In the genomic region with DNA sequence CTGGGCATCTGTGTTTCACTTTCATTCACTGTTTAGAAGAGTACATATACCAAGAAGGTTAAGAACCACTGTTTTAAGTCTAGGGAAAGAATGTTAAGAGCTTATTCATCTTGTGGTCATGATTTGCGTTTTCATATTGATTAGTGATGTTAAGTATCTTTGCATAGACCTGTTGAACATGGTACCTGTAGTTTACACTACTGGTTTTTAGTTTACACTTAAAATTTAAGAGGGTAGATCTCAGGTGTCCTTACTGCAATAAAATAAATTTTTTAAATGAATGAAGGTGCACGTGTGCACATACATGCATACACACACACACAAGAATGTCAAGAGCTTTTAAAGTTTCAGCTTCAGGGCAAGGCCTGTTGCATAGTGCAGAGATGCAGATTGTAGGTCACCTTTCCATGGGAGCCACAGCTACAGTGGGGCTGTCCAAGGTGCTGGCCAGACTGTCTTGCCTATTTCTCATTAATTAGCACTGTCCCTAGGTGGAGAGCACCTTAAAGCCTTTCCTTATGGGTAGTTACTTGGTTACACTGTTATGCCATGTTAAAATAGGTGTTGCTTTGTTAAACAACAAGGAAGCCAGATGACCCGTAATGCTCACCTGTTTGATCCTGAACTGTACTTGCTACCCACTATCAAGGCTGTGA, we compare ENCODE assay signal across 17 cellular contexts.
DNase-seq lines count a peak whose midpoint lies in the region; ATAC-seq, FAIRE-seq and TF ChIP-seq lines count a peak whose summit lies in the region.
"Had no signal": no experiment of that assay in that cellular context is flagged by ENCODE, and none has a peak within 500 bp of the region (broad histone marks: within the 10 kb centered on the region; RNA-seq: fewer than 3 reads in every experiment).

No MANE protein-coding gene starts in this region.

- H3K4me3 Mint-ChIP-seq in activated naive CD8-positive, alpha-beta T cell treated with anti-CD3 and anti-CD28 coated beads, Interleukin-2, amount 50 U/mL, for 24 hours = no peak overlapping the region
- H3K4me3 Mint-ChIP-seq: neural crest cell had no signal

- H3K9me3 ChIP-seq in DND-41 (ENCODE audit: insufficient read depth, low read length, severe bottlenecking) (no peaks in the 10 kb centered on the region), GM12878 (replicated peaks; ENCODE audit: control insufficient read depth, insufficient read depth, low read length) (no peaks in the 10 kb centered on the region)
- H3K9me3 ChIP-seq in effector memory CD4-positive, alpha-beta T cell (ENCODE audit: control insufficient read depth, low read length) = no peaks in the 10 kb centered on the region
- H3K9me3 ChIP-seq: gastrocnemius medialis, HAP-1, SJSA1 had no signal

- H4K20me1 ChIP-seq in DND-41 (ENCODE audit: insufficient read depth, low read length) = no peaks in the 10 kb centered on the region
- no peaks in the 10 kb centered on the region for H4K20me1 ChIP-seq in GM12878 (ENCODE audit: control insufficient read depth, insufficient read depth)

- RAD21 ChIA-PET in GM12878 (lab: Charles Lee; ENCODE audit: unreplicated experiment) = interaction anchor here (1.0 kb wide), 1 partner anchor 40 kb away, joined by 3 read pairs; no protein-coding TSS in a partner anchor

- WGBS in GM12878 (ENCODE audit: insufficient coverage, insufficient replicate concordance, low lambda C conversion rate, missing lambda C conversion rate) = 28% methylated on average over 3 of the region's 3 CpGs

- H2AFZ ChIP-seq in DND-41 (ENCODE audit: low read depth, low read length) (no peak overlapping the region), GM12878 (ENCODE audit: control insufficient read depth, low read depth, low read length) (no peak overlapping the region)

- H3K36me3 ChIP-seq in DND-41 (ENCODE audit: insufficient read depth, low read length) (no peaks in the 10 kb centered on the region), GM12878 (ENCODE audit: control insufficient read depth in 2 of 2, insufficient read depth in 2 of 2, low read length in 1 of 2) (no peaks in the 10 kb centered on the region), kidney epithelial cell (ENCODE audit: control insufficient read depth, insufficient read depth, low read length) (no peaks in the 10 kb centered on the region)
- H3K36me3 ChIP-seq in effector memory CD4-positive, alpha-beta T cell (ENCODE audit: control insufficient read depth, insufficient read depth, low read length) = no peaks in the 10 kb centered on the region
- H3K36me3 ChIP-seq: gastrocnemius medialis, HAP-1, SJSA1 had no signal

- H3K27ac ChIP-seq in DND-41 (ENCODE audit: low read length) = no peak overlapping the region
- H3K27ac ChIP-seq in GM12878 (ENCODE audit: control insufficient read depth, insufficient read depth) = no peak overlapping the region
- H3K27ac ChIP-seq in effector memory CD4-positive, alpha-beta T cell (ENCODE audit: insufficient read depth, low read length, poor library complexity, severe bottlenecking) = no peak overlapping the region
- H3K27ac ChIP-seq: gastrocnemius medialis, SJSA1, VCaP had no signal

- intact Hi-C loops in GM12878 (cut with micrococcal nuclease; ENCODE audit: unreplicated experiment) = no loop called here

- no peak overlapping the region for H3K9ac ChIP-seq in DND-41 (ENCODE audit: low read depth, low read length)
- H3K9ac ChIP-seq in GM12878 (ENCODE audit: control insufficient read depth, insufficient read depth, low read length) = no peak overlapping the region

- ATAC-seq in DND-41 (ENCODE audit: insufficient read depth, low read depth) = peak; percentile 54; the same call in 2 of the 3 replicates
- peak; percentile 58; the same call in 2 of the 3 replicates for ATAC-seq in GM12878
- no peak for ATAC-seq in activated naive CD8-positive, alpha-beta T cell treated with anti-CD3 and anti-CD28 coated beads, Interleukin-2, amount 50 U/mL, for 24 hours
- ATAC-seq: gastrocnemius medialis had no signal

- no TSS peak for BruUV-seq in GM12878 (replicated peaks; lab: Mats Ljungman, UMichigan)

- no peaks in the 10 kb centered on the region for H3K36me3 Mint-ChIP-seq in activated naive CD8-positive, alpha-beta T cell treated with anti-CD3 and anti-CD28 coated beads, Interleukin-2, amount 50 U/mL, for 24 hours (ENCODE audit: low read depth)

- DNase-seq in DND-41 = peak; percentile 24
- DNase-seq in Jurkat, Clone E6-1 (ENCODE audit: low read depth, low spot score) = peak; percentile 2
- no peak for DNase-seq in GM12878 (ENCODE audit: low read depth, low spot score)
- peak; percentile 7 for DNase-seq in kidney epithelial cell (ENCODE audit: low read depth)
- DNase-seq in effector memory CD4-positive, alpha-beta T cell = no peak
- DNase-seq in activated CD4-positive, alpha-beta T cell treated with anti-CD3 and anti-CD28 coated beads, Interleukin-2, amount 50 U/mL, for 1 hour = no peak
- no peak for DNase-seq in activated naive CD8-positive, alpha-beta T cell treated with anti-CD3 and anti-CD28 coated beads, Interleukin-2, amount 50 U/mL, for 24 hours
- DNase-seq in NCI-H1105 (lab: John Stamatoyannopoulos, UW) = no peak
- DNase-seq: activated CD8-positive, alpha-beta memory T cell treated with anti-CD3 and anti-CD28 coated beads, Interleukin-2, amount 50 U/mL, for 48 hours; dermis blood vessel endothelial cell; gastrocnemius medialis; NCI-H1417 treated with DMSO at 0.1 percent for 48 hours; NCI-H524 had no signal

- no peak for TF ChIP-seq EP300 in GM12878 (IDR thresholded peaks at IDR 0.05; ENCODE audit: borderline replicate concordance in 1 of 2, control insufficient read depth in 1 of 2, low read depth in 2 of 2, low read length in 2 of 2)

- no peaks in the 10 kb centered on the region for H3K4me1 ChIP-seq in DND-41 (ENCODE audit: insufficient read depth, low read length)
- no peaks in the 10 kb centered on the region for H3K4me1 ChIP-seq in GM12878 (ENCODE audit: control insufficient read depth, insufficient read depth, low read length)
- H3K4me1 ChIP-seq in effector memory CD4-positive, alpha-beta T cell (ENCODE audit: control insufficient read depth, insufficient read depth, low read length, poor library complexity, severe bottlenecking) = no peaks in the 10 kb centered on the region
- H3K4me1 ChIP-seq: gastrocnemius medialis, HAP-1, SJSA1 had no signal

- no peak for TF ChIP-seq RAD21 in GM12878 (IDR thresholded peaks at IDR 0.05; ENCODE audit: insufficient read depth, low read depth, low read length)

- H3K79me2 ChIP-seq in DND-41 (ENCODE audit: insufficient read depth, low read length) (no peaks in the 10 kb centered on the region), GM12878 (ENCODE audit: control insufficient read depth, insufficient read depth, low read length) (no peaks in the 10 kb centered on the region)

- no peak for FAIRE-seq in GM12878 (lab: Jason Lieb, UNC)

- CTCF ChIA-PET in GM12878 (lab: Yijun Ruan, JAX) = interaction anchor here (0.7 to 2.0 kb wide), 7 partner anchors 12 to 548 kb away, joined by 3 to 9 read pairs (median 3); no protein-coding TSS in a partner anchor

- no peaks in the 10 kb centered on the region for H3K27me3 Mint-ChIP-seq in activated naive CD8-positive, alpha-beta T cell treated with anti-CD3 and anti-CD28 coated beads, Interleukin-2, amount 50 U/mL, for 24 hours

- no peak overlapping the region for H3K27ac Mint-ChIP-seq in activated naive CD8-positive, alpha-beta T cell treated with anti-CD3 and anti-CD28 coated beads, Interleukin-2, amount 50 U/mL, for 24 hours

- H3K4me1 Mint-ChIP-seq in activated naive CD8-positive, alpha-beta T cell treated with anti-CD3 and anti-CD28 coated beads, Interleukin-2, amount 50 U/mL, for 24 hours = no peaks in the 10 kb centered on the region
- H3K4me1 Mint-ChIP-seq: neural crest cell had no signal

- in situ Hi-C loops in GM12878 (cut with MboI) = no loop called here

- TF ChIP-seq POLR2A in GM12878 (IDR thresholded peaks at IDR 0.05; ENCODE audit: low read depth, low read length) = no peak

- TF ChIP-seq CTCF in DND-41 (IDR thresholded peaks at IDR 0.05; ENCODE audit: borderline replicate concordance, extremely low read depth, low read length, poor library complexity, severe bottlenecking) (no peak), GM12878 (IDR thresholded peaks at IDR 0.05 in 2 of 3, conservative IDR thresholded peaks at IDR 0.05 in 1 of 3; ENCODE audit: control insufficient read depth in 2 of 3, extremely low read depth in 1 of 3, insufficient read depth in 1 of 3, low read depth in 3 of 3, low read length in 3 of 3) (no peak), kidney epithelial cell (IDR thresholded peaks at IDR 0.05; ENCODE audit: insufficient read depth, low read length, poor library complexity, severe bottlenecking) (no peak)

- POLR2A ChIA-PET in GM12878 (lab: Charles Lee) = interaction anchor here (1.6 kb wide), 1 partner anchor 40 kb away, joined by 5 read pairs; no protein-coding TSS in a partner anchor

- SMC1A ChIA-PET in GM12878 (lab: Charles Lee; ENCODE audit: uncharacterized antibody, unreplicated experiment) = interaction anchor here (1.1 to 2.3 kb wide), 6 partner anchors 9 to 192 kb away, joined by 3 to 7 read pairs (median 4); no protein-coding TSS in a partner anchor

- no peaks in the 10 kb centered on the region for H3K9me3 Mint-ChIP-seq in activated naive CD8-positive, alpha-beta T cell treated with anti-CD3 and anti-CD28 coated beads, Interleukin-2, amount 50 U/mL, for 24 hours
- H3K9me3 Mint-ChIP-seq: neural crest cell had no signal

- H3K4me2 ChIP-seq in DND-41 (ENCODE audit: insufficient read depth, low read length) = no peak overlapping the region
- no peak overlapping the region for H3K4me2 ChIP-seq in GM12878 (ENCODE audit: control insufficient read depth, insufficient read depth)

- H3K4me3 ChIP-seq in DND-41 (ENCODE audit: low read depth in 1 of 2, low read length in 2 of 2) = no peak overlapping the region
- no peak overlapping the region for H3K4me3 ChIP-seq in Jurkat, Clone E6-1 (ENCODE audit: low read length)
- no peak overlapping the region for H3K4me3 ChIP-seq in GM12878
- no peak overlapping the region for H3K4me3 ChIP-seq in kidney epithelial cell (ENCODE audit: low read depth, low read length)
- H3K4me3 ChIP-seq in effector memory CD4-positive, alpha-beta T cell (ENCODE audit: insufficient read depth, low read depth, low read length, poor library complexity, severe bottlenecking) = no peak overlapping the region
- H3K4me3 ChIP-seq: gastrocnemius medialis, HAP-1, SJSA1 had no signal

- no peaks in the 10 kb centered on the region for H3K27me3 ChIP-seq in DND-41 (ENCODE audit: insufficient read depth, low read length, poor library complexity)
- no peaks in the 10 kb centered on the region for H3K27me3 ChIP-seq in GM12878 (replicated peaks in 1 of 2; ENCODE audit: control insufficient read depth in 2 of 2, insufficient read depth in 2 of 2, low read length in 1 of 2)
- no peaks in the 10 kb centered on the region for H3K27me3 ChIP-seq in kidney epithelial cell (ENCODE audit: control insufficient read depth, insufficient read depth, low read length)
- no peaks in the 10 kb centered on the region for H3K27me3 ChIP-seq in effector memory CD4-positive, alpha-beta T cell (replicated peaks; ENCODE audit: control insufficient read depth, insufficient read depth, low read length, poor library complexity, severe bottlenecking)
- H3K27me3 ChIP-seq: gastrocnemius medialis, SJSA1 had no signal

Comparison
In these comparisons a context has a peak if more than half of its experiments do, and no peak if none do; other contexts are left out.
1. DNase-seq: peak in DND-41 (single experiment), Jurkat, Clone E6-1 (single experiment) and kidney epithelial cell (single experiment); none in GM12878 (single experiment), effector memory CD4-positive, alpha-beta T cell (0 of 3), activated CD4-positive, alpha-beta T cell treated with anti-CD3 and anti-CD28 coated beads, Interleukin-2, amount 50 U/mL, for 1 hour (single experiment), activated naive CD8-positive, alpha-beta T cell treated with anti-CD3 and anti-CD28 coated beads, Interleukin-2, amount 50 U/mL, for 24 hours (single experiment) and NCI-H1105 (single experiment).